1 cellular context compared by ENCODE assay signal in the genomic region with DNA sequence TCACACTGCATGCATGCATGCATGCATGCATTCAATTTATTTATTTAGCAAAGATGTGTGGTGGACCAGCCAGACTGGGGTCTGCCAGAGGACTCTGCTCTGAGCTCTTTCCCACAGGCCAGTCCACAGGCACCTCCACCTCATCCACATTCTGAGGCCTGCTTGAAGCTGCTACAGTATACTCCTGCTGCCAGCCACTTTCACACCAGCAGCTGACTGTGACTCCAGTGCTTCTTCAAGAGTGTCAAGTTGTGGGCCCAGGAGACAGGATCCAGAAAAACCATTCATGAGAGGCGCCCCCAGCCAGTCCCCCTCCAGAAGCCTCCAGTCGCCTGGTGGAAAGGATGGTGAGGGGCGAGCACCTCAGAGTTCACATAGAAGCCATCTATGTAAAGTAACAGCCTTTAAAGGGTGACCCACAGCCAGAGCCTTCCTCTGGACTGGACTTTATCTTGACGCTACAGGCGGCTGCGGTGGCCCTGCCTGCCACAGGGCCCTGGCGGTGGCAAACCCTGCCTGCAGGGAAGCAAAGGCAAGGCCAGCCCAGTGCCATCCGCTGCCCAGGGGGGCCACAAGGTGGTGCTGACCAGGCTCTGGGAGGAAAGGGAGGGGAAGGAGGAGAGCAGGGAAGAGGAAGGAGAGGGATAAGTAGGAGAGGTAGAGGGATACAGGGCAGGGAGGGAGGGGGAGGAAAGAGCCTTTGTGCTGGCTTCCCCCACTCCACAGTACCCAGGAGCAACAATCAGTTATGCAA.
TF ChIP-seq lines count a peak whose summit lies in the region.

No MANE protein-coding gene starts in this region.

TF ChIP-seq in K562, 482 proteins besides CTCF, POLR2A, EP300 and RAD21 (continued from another document):
- TF ChIP-seq, protein P1, sequence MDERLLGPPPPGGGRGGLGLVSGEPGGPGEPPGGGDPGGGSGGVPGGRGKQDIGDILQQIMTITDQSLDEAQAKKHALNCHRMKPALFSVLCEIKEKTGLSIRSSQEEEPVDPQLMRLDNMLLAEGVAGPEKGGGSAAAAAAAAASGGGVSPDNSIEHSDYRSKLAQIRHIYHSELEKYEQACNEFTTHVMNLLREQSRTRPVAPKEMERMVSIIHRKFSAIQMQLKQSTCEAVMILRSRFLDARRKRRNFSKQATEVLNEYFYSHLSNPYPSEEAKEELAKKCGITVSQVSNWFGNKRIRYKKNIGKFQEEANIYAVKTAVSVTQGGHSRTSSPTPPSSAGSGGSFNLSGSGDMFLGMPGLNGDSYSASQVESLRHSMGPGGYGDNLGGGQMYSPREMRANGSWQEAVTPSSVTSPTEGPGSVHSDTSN (CRISPR knock-in tag; IDR thresholded peaks at IDR 0.05; ENCODE audit: low read depth), result no peak
- TF ChIP-seq, protein P1 (tag; conservative IDR thresholded peaks at IDR 0.05; ENCODE audit: low read depth), result no peak
- no peak for TF ChIP-seq ZNF165 (CRISPR knock-in tag; IDR thresholded peaks at IDR 0.05; ENCODE audit: borderline replicate concordance)
- TF ChIP-seq SREBF1 (IDR thresholded peaks at IDR 0.05; ENCODE audit: borderline replicate concordance, low read depth, low read length), result no peak
- TF ChIP-seq ZBTB7A (IDR thresholded peaks at IDR 0.05; ENCODE audit: borderline replicate concordance, control insufficient read depth, low read depth, low read length), result no peak; the same call in 1 of the 2 replicates
- TF ChIP-seq NFIC (IDR thresholded peaks at IDR 0.05), result peak; percentile 49
- peak; percentile 25; the same call in 1 of the 2 replicates for TF ChIP-seq KLF16 (IDR thresholded peaks at IDR 0.05)
- peak; percentile 63 for TF ChIP-seq NCOR1 (IDR thresholded peaks at IDR 0.05)
- TF ChIP-seq CBFA2T2 (conservative IDR thresholded peaks at IDR 0.05), result peak; percentile 30
- no peak for TF ChIP-seq ZNF311 (CRISPR knock-in tag; IDR thresholded peaks at IDR 0.05)
